Comparison of ENCODE assay signal across 14 cellular contexts in genomic region chr10:66836057-66836456, GRCh38.
A peak's percentile ranks its signal among the peaks of the same experiment; 100 is the strongest.
DNase-seq lines count a peak whose midpoint lies in the region; ATAC-seq and TF ChIP-seq lines count a peak whose summit lies in the region.
"Had no signal": no experiment of that assay in that cellular context is flagged by ENCODE, and none has a peak within 500 bp of the region (broad histone marks: within the 10 kb centered on the region; RNA-seq: fewer than 3 reads in every experiment).

No MANE protein-coding gene starts in this region.

- DNase-seq in A172 (ENCODE audit: low spot score) (peak; percentile 83), GM23338 (ENCODE audit: low spot score) (no peak), hepatic stellate cell (ENCODE audit: low spot score) (peak; percentile 24), NCI-H187 treated with DMSO at 0.1 percent for 48 hours (lab: John Stamatoyannopoulos, UW) (no peak), MG63 (no peak), SHP77 (lab: John Stamatoyannopoulos, UW) (no peak)
- DNase-seq: activated CD8-positive, alpha-beta memory T cell treated with anti-CD3 and anti-CD28 coated beads, Interleukin-2, amount 50 U/mL, for 4 hours; GF-D8; NCI-H1436 treated with DMSO at 0.1 percent for 48 hours; posterior cingulate gyrus had no signal

- H3K4me2 ChIP-seq in GM23338: no peak overlapping the region

- H3K36me3 Mint-ChIP-seq in GM23338 (ENCODE audit: low read depth): no peaks in the 10 kb centered on the region

- no peak overlapping the region for H3K4me3 Mint-ChIP-seq in GM23338

- no peak overlapping the region for H3K27ac ChIP-seq in GM23338 (ENCODE audit: low read depth)
- H3K27ac ChIP-seq: ascending aorta had no signal

- H3K4me3 ChIP-seq in GM23338 (no peak overlapping the region), MG63 (no peak overlapping the region)
- H3K4me3 ChIP-seq: ascending aorta, lung had no signal

- no peaks in the 10 kb centered on the region for H3K27me3 Mint-ChIP-seq in GM23338 (ENCODE audit: insufficient read depth, low read depth, poor library complexity)

- peak overlapping the region; percentile 8; the same call in 1 of the 2 replicates for H2AFZ ChIP-seq in GM23338

- no peaks in the 10 kb centered on the region for H4K20me1 ChIP-seq in GM23338 (replicated peaks; ENCODE audit: insufficient read depth)

- ATAC-seq in GM23338 (no peak), SK-N-SH treated with all-trans-retinoic acid at 6 μM for 48 hours (peak; percentile 81), HG02870 (IDR thresholded peaks at IDR 0.05; ENCODE audit: unreplicated experiment) (no peak)

- no peaks in the 10 kb centered on the region for H3K36me3 ChIP-seq in GM23338 (ENCODE audit: insufficient read depth)
- H3K36me3 ChIP-seq in MG63: no peaks in the 10 kb centered on the region
- H3K36me3 ChIP-seq: ascending aorta had no signal

- no peaks in the 10 kb centered on the region for H3K79me2 ChIP-seq in GM23338 (replicated peaks; ENCODE audit: insufficient read depth)

- no peaks in the 10 kb centered on the region for H3K9me3 Mint-ChIP-seq in GM23338

- no peak for TF ChIP-seq CTCF in GM23338 (conservative IDR thresholded peaks at IDR 0.05; ENCODE audit: low read depth in 2 of 2)

- no peaks in the 10 kb centered on the region for H3F3A ChIP-seq in GM23338 (replicated peaks; ENCODE audit: low read depth)

- no peaks in the 10 kb centered on the region for H3K9me2 ChIP-seq in GM23338 (ENCODE audit: insufficient read depth)

- no peak overlapping the region; the same call in 1 of the 2 replicates for H3K27ac Mint-ChIP-seq in GM23338

- H3K27me3 ChIP-seq in GM23338 (ENCODE audit: insufficient read depth) (no peaks in the 10 kb centered on the region), MG63 (0 out of 2 replicates have a peak, but pooled peaks cover 2% of the 10 kb centered on the region)
- H3K27me3 ChIP-seq: ascending aorta had no signal

- peaks cover 25% of the 10 kb centered on the region for H3K4me1 Mint-ChIP-seq in GM23338

- peaks cover 4% of the 10 kb centered on the region for H3K4me1 ChIP-seq in GM23338 (ENCODE audit: insufficient read depth)
- H3K4me1 ChIP-seq: ascending aorta had no signal

- H3K9me3 ChIP-seq in MG63: no peaks in the 10 kb centered on the region
- H3K9me3 ChIP-seq: ascending aorta had no signal

TF ChIP-seq in GM23338, 12 proteins besides CTCF, POLR2A, EP300 and RAD21:
- TF ChIP-seq EZH2 (IDR thresholded peaks at IDR 0.05; ENCODE audit: low read depth, unreplicated experiment): no peak
- no peak for TF ChIP-seq ETS1 (IDR thresholded peaks at IDR 0.05)
- TF ChIP-seq STAT1 (IDR thresholded peaks at IDR 0.05; ENCODE audit: unreplicated experiment): no peak

TF ChIP-seq in SK-N-SH treated with all-trans-retinoic acid at 6 μM for 48 hours, 23 proteins besides CTCF, POLR2A, EP300 and RAD21:
- TF ChIP-seq CSDC2 (CRISPR knock-in tag; IDR thresholded peaks at IDR 0.05) (no peak), OSR1 (CRISPR knock-in tag; IDR thresholded peaks at IDR 0.05) (no peak), ESRRG (CRISPR knock-in tag; IDR thresholded peaks at IDR 0.05) (no peak), GLIS3 (CRISPR knock-in tag; IDR thresholded peaks at IDR 0.05) (no peak), TOX (CRISPR knock-in tag; IDR thresholded peaks at IDR 0.05; ENCODE audit: borderline replicate concordance) (no peak), RARB (CRISPR knock-in tag; IDR thresholded peaks at IDR 0.05) (no peak), CSRNP3 (CRISPR knock-in tag; IDR thresholded peaks at IDR 0.05) (no peak), SNAI2 (CRISPR knock-in tag; IDR thresholded peaks at IDR 0.05) (no peak), ISL1 (CRISPR knock-in tag; IDR thresholded peaks at IDR 0.05) (no peak), PPARA (CRISPR knock-in tag; IDR thresholded peaks at IDR 0.05; ENCODE audit: borderline replicate concordance) (no peak), TCF4 (CRISPR knock-in tag; IDR thresholded peaks at IDR 0.05; ENCODE audit: borderline replicate concordance) (no peak), ZFP3 (CRISPR knock-in tag; IDR thresholded peaks at IDR 0.05) (no peak), TSHZ2 (CRISPR knock-in tag; IDR thresholded peaks at IDR 0.05) (no peak), ZNF8 (CRISPR knock-in tag; IDR thresholded peaks at IDR 0.05) (no peak), BACH2 (CRISPR knock-in tag; IDR thresholded peaks at IDR 0.05; ENCODE audit: borderline replicate concordance) (no peak), ARNTL (CRISPR knock-in tag; IDR thresholded peaks at IDR 0.05; ENCODE audit: borderline replicate concordance, low read depth) (no peak)

Comparison
In these comparisons a context has a peak if more than half of its experiments do, and no peak if none do; other contexts are left out.
1. DNase-seq: peak in A172 (single experiment) and hepatic stellate cell (single experiment); none in GM23338 (single experiment), NCI-H187 treated with DMSO at 0.1 percent for 48 hours (single experiment), MG63 (single experiment) and SHP77 (0 of 2).